ENCODE assay signal across 8 cellular contexts in genomic region chr3:100993309-100993708, GRCh38. TPM values are rescaled to one million over a fixed set of nuclear protein-coding genes. Genes with fewer than 3 reads are reported as not detected.
A peak's percentile ranks its signal among the peaks of the same experiment; 100 is the strongest.
DNase-seq lines count a peak whose midpoint lies in the region; ATAC-seq and TF ChIP-seq lines count a peak whose summit lies in the region.

TSS of gene ABI3BP (minus strand) at chr3:100993421. CDS start at chr3:100993384, 37 bp downstream.

- no peaks in the 10 kb centered on the region for H3F3A ChIP-seq in PC-9 (ENCODE audit: insufficient read depth, low read depth)

- H3K79me2 ChIP-seq in PC-9 (ENCODE audit: low read depth): no peaks in the 10 kb centered on the region

- H3K4me3 ChIP-seq in PC-9 (no peak within 1 kb of the TSS), epithelial cell of proximal tubule (ENCODE audit: low read depth, low read length) (peak within 1 kb of the TSS; percentile 54), mucosa of rectum (ENCODE audit: low read length in 2 of 2) (peak within 1 kb of the TSS; percentile 58 to 70), aorta (ENCODE audit: low read length in 2 of 2) (peak within 1 kb of the TSS; percentile 66 to 75)

- POLR2A ChIA-PET in PC-9 (lab: Charles Lee; ENCODE audit: unreplicated experiment): interaction anchor here (0.6 to 0.7 kb wide), 2 partner anchors 25 to 39 kb away, joined by 3 to 11 read pairs; no protein-coding TSS in a partner anchor

- H3K27ac ChIP-seq in PC-9 (no peak within 1 kb of the TSS), mucosa of rectum (ENCODE audit: low read depth in 2 of 2, low read length in 2 of 2) (peak within 1 kb of the TSS; percentile 56 to 60), aorta (ENCODE audit: low read depth in 1 of 2, low read length in 2 of 2) (peak within 1 kb of the TSS; percentile 5 to 67)

- no peaks in the 10 kb centered on the region for H4K20me1 ChIP-seq in PC-9 (ENCODE audit: insufficient read depth)

- BruUV-seq in PC-9 (replicated peaks; lab: Mats Ljungman, UMichigan): no TSS peak

- peak within 1 kb of the TSS; percentile 55; the same call in 1 of the 2 replicates for H2AFZ ChIP-seq in PC-9

- no peaks in the 10 kb centered on the region for H3K27me3 ChIP-seq in PC-9 (ENCODE audit: insufficient read depth, low read depth)
- H3K27me3 ChIP-seq in mucosa of rectum (ENCODE audit: control insufficient read depth in 2 of 2, insufficient read depth in 2 of 2, low read length in 2 of 2): no peaks in the 10 kb centered on the region
- H3K27me3 ChIP-seq in aorta (ENCODE audit: control insufficient read depth in 1 of 2, insufficient read depth in 2 of 2, low read length in 1 of 2): no peaks in the 10 kb centered on the region

- TF ChIP-seq CTCF in PC-9 (conservative IDR thresholded peaks at IDR 0.05) (no peak), epithelial cell of proximal tubule (conservative IDR thresholded peaks at IDR 0.05; ENCODE audit: low read depth, low read length) (no peak)

- peak within 1 kb of the TSS; percentile 2 to 47 for H3K9ac ChIP-seq in mucosa of rectum (ENCODE audit: low read depth in 1 of 2, low read length in 2 of 2)

- 1 to 3% methylated on average over 5 of the region's 5 CpGs for WGBS in aorta, 2 donors

- peak; percentile 68 for DNase-seq in COLO829 (ENCODE audit: low spot score)
- peak in 1 of 2 experiments; percentile 60 for DNase-seq in PC-9
- no peak for DNase-seq in epithelial cell of proximal tubule (ENCODE audit: low read depth)
- DNase-seq in aorta: peak; percentile 86 to 91
- DNase-seq in NCI-H1105 (lab: John Stamatoyannopoulos, UW): no peak
- DNase-seq in central memory CD4-positive, alpha-beta T cell: no peak

- intact Hi-C loops in PC-9 (cut with micrococcal nuclease; ENCODE audit: unreplicated experiment): loop anchor here (5.0 kb wide), 1 partner anchor 204 kb away; no protein-coding TSS in a partner anchor
- intact Hi-C loops in aorta (cut with DNase I): loop anchor here in 1 of 2 donors (10.0 kb wide), 1 partner anchor 71 kb away; no protein-coding TSS in a partner anchor

- CTCF ChIA-PET in PC-9 (lab: Charles Lee): interaction anchor here (0.5 kb wide), 1 partner anchor 197 kb away, joined by 3 read pairs; no protein-coding TSS in a partner anchor

- H3K4me1 ChIP-seq in PC-9 (replicated peaks; ENCODE audit: insufficient read depth) (no peaks in the 10 kb centered on the region), mucosa of rectum (ENCODE audit: control insufficient read depth in 2 of 2, insufficient read depth in 2 of 2, low read length in 2 of 2) (peaks cover 4 to 12% of the 10 kb centered on the region in 2 donors), aorta (ENCODE audit: control insufficient read depth in 1 of 2, insufficient read depth in 2 of 2, low read length in 2 of 2) (peaks cover 0 to 2% of the 10 kb centered on the region in 2 donors)

- H3K9me3 ChIP-seq in PC-9 (ENCODE audit: insufficient read depth, low read depth) (no peaks in the 10 kb centered on the region), mucosa of rectum (ENCODE audit: control insufficient read depth in 2 of 2, low read length in 2 of 2) (no peaks in the 10 kb centered on the region), aorta (ENCODE audit: control insufficient read depth, low read length) (no peaks in the 10 kb centered on the region)

- ATAC-seq in aorta (ENCODE audit: low FRiP score) (peak; percentile 96), HG03442 (IDR thresholded peaks at IDR 0.05; ENCODE audit: unreplicated experiment) (no peak)

- no peaks in the 10 kb centered on the region for H3K9me2 ChIP-seq in PC-9 (ENCODE audit: insufficient read depth)

- H3K36me3 ChIP-seq in PC-9 (ENCODE audit: low read depth) (no peaks in the 10 kb centered on the region), mucosa of rectum (ENCODE audit: control insufficient read depth in 2 of 2, insufficient read depth in 2 of 2, low read length in 2 of 2) (no peaks in the 10 kb centered on the region), aorta (ENCODE audit: control insufficient read depth in 1 of 2, insufficient read depth in 2 of 2, low read length in 1 of 2) (no peaks in the 10 kb centered on the region)

- H3K4me2 ChIP-seq in PC-9: no peak within 1 kb of the TSS

RNA-seq across cellular contexts. Expression of gene ABI3BP, which starts in this region (rescaled TPM):
- total RNA-seq in PC-9 (2021) (3.4 and 4.2 TPM in 2 replicates), epithelial cell of proximal tubule (3.6 TPM in 1 of 2 replicates, not detected in the other), aorta (100 to 1,000 TPM; 213 to 389 TPM)
- polyA plus RNA-seq in aorta: 10 to 100 TPM in 1 of 2 donors, 1 to 10 TPM in 1; 4.6 to 15.8 TPM

Comparison
In these comparisons a context has a peak if more than half of its experiments do, and no peak if none do; other contexts are left out.
1. RNA of gene ABI3BP (total RNA-seq): 213 to 389 TPM in aorta; 3.4 to 4.2 TPM in PC-9 and 3.6 TPM in epithelial cell of proximal tubule; every median in the first group is over 10 times any median in the second.
2. DNase-seq: peak in COLO829 (single experiment) and aorta (2 of 2); none in epithelial cell of proximal tubule (single experiment), NCI-H1105 (single experiment) and central memory CD4-positive, alpha-beta T cell (single experiment).